Comparison of ENCODE assay signal across 13 cellular contexts in the genomic region with DNA sequence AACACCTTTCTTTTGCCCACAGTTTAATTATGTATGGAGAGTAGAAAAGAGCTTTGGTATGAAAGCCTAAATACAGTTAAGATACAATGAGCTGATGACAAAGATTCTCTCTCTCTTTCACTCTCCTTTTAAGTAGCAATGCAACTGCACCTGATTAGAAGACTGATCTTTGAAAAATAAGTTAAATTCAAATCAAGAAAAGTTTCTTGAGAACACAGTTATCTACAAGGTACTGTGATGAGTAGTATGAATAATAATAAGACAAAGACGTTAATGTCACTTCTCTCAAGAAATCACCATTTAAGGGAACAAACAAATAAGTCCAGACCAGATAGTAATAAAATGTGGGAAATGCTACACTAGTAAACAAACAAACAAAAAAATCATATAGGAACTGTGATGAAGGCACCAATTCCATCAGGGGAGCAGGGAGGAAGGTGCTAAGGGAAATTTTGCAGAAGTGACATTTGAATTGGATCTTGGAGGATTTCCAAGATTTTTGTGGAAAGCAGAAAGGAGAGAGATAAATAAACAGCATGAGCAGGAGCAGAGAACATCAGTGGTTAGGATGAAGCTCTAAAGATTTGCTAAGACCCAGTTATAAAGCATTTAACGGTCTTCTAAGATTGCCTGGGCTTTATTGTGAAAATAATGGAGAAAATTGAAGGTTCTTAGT.
DNase-seq lines count a peak whose midpoint lies in the region; ATAC-seq, FAIRE-seq and TF ChIP-seq lines count a peak whose summit lies in the region.
"Had no signal": no experiment of that assay in that cellular context is flagged by ENCODE, and none has a peak within 500 bp of the region (broad histone marks: within the 10 kb centered on the region; RNA-seq: fewer than 3 reads in every experiment).

No MANE protein-coding gene starts in this region.

- intact Hi-C loops in OCI-LY7 (cut with micrococcal nuclease; ENCODE audit: unreplicated experiment): no loop called here

- H3K9me2 ChIP-seq in GM23248 (ENCODE audit: insufficient read depth): no peaks in the 10 kb centered on the region
- H3K9me2 ChIP-seq in OCI-LY7 (ENCODE audit: insufficient read depth, low read length): no peaks in the 10 kb centered on the region

- peak overlapping the region; percentile 51 for H3K27ac ChIP-seq in ACC112 (ENCODE audit: low read depth, low read length)
- H3K27ac ChIP-seq in GM23248: peak overlapping the region; percentile 58
- H3K27ac ChIP-seq in keratinocyte (ENCODE audit: control insufficient read depth, insufficient read depth, low read length): peak overlapping the region; percentile 51
- no peak overlapping the region for H3K27ac ChIP-seq in OCI-LY7 (ENCODE audit: low read depth, low read length, poor library complexity, severe bottlenecking)
- H3K27ac ChIP-seq: lower lobe of right lung had no signal

- FAIRE-seq in keratinocyte (lab: Jason Lieb, UNC): peak; percentile 57
- FAIRE-seq: endometrium had no signal

- H3K4me1 ChIP-seq in ACC112 (ENCODE audit: control insufficient read depth, insufficient read depth, low read length, unreplicated experiment) (peaks cover 55% of the 10 kb centered on the region), GM23248 (ENCODE audit: insufficient read depth) (peaks cover 56% of the 10 kb centered on the region), adipocyte (ENCODE audit: control insufficient read depth, insufficient read depth, low read length) (peaks cover 50% of the 10 kb centered on the region), keratinocyte (ENCODE audit: control insufficient read depth, extremely low read depth, insufficient read depth, low read length) (peaks cover 41% of the 10 kb centered on the region), OCI-LY7 (ENCODE audit: insufficient read depth, low read length, poor library complexity, severe bottlenecking) (no peaks in the 10 kb centered on the region)
- H3K4me1 ChIP-seq: lower lobe of right lung had no signal

- H3K4me2 ChIP-seq in GM23248 (ENCODE audit: unreplicated experiment) (peak overlapping the region; percentile 6), keratinocyte (ENCODE audit: control insufficient read depth, extremely low read depth, insufficient read depth, low read depth, low read length) (peak overlapping the region; percentile 71), OCI-LY7 (ENCODE audit: low read length) (no peak overlapping the region)

- CTCF ChIA-PET in OCI-LY7 (lab: Charles Lee; ENCODE audit: unreplicated experiment): no interaction called here

- H3K9ac ChIP-seq in GM23248 (no peak overlapping the region), adipocyte (ENCODE audit: low read length) (peak overlapping the region; percentile 44), keratinocyte (ENCODE audit: control insufficient read depth, extremely low read depth, insufficient read depth, low read length) (no peak overlapping the region)

- H3K9me3 ChIP-seq in GM23248 (ENCODE audit: low read depth) (no peaks in the 10 kb centered on the region), adipocyte (ENCODE audit: control insufficient read depth, low read length) (no peaks in the 10 kb centered on the region), keratinocyte (ENCODE audit: control insufficient read depth, low read depth, low read length) (no peaks in the 10 kb centered on the region), OCI-LY7 (ENCODE audit: low read length) (no peaks in the 10 kb centered on the region)
- H3K9me3 ChIP-seq: lower lobe of right lung had no signal

- BruUV-seq in OCI-LY7 (replicated peaks; lab: Mats Ljungman, UMichigan): no TSS peak

- H3F3A ChIP-seq in GM23248 (ENCODE audit: insufficient read depth): peaks cover 56% of the 10 kb centered on the region

- POLR2A ChIA-PET in OCI-LY7 (lab: Charles Lee): interaction anchor here (0.6 kb wide), 1 partner anchor 9 kb away, joined by 6 read pairs; no protein-coding TSS in a partner anchor

- H3K36me3 ChIP-seq in ACC112 (ENCODE audit: insufficient read depth, low read length) (no peaks in the 10 kb centered on the region), GM23248 (ENCODE audit: low read depth) (no peaks in the 10 kb centered on the region), adipocyte (ENCODE audit: control insufficient read depth, insufficient read depth, low read length, severe bottlenecking) (no peaks in the 10 kb centered on the region), keratinocyte (ENCODE audit: control insufficient read depth in 2 of 2, extremely low read depth in 1 of 2, insufficient read depth in 2 of 2, low read length in 2 of 2) (no peaks in the 10 kb centered on the region), OCI-LY7 (ENCODE audit: insufficient read depth, low read length) (no peaks in the 10 kb centered on the region)
- H3K36me3 ChIP-seq: lower lobe of right lung had no signal

- ATAC-seq in HG03520 (IDR thresholded peaks at IDR 0.05; ENCODE audit: unreplicated experiment): no peak

- dilution Hi-C loops in keratinocyte (cut with MboI; ENCODE audit: extremely low pct_ligation_motif_present, low sequenced_read_pairs): no loop called here

- H3K4me3 ChIP-seq in ACC112 (ENCODE audit: low read depth, low read length): peak overlapping the region; percentile 40; the same call in 1 of the 2 replicates
- no peak overlapping the region for H3K4me3 ChIP-seq in GM23248
- H3K4me3 ChIP-seq in adipocyte (ENCODE audit: low read length): no peak overlapping the region
- H3K4me3 ChIP-seq in keratinocyte (ENCODE audit: control insufficient read depth in 2 of 3, extremely low read depth in 1 of 3, insufficient read depth in 2 of 3, low read depth in 1 of 3, low read length in 3 of 3): no peak overlapping the region
- no peak overlapping the region for H3K4me3 ChIP-seq in OCI-LY7 (ENCODE audit: low read depth, low read length, poor library complexity, severe bottlenecking)
- H3K4me3 ChIP-seq: lower lobe of right lung had no signal

- TF ChIP-seq CTCF in keratinocyte (optimal IDR thresholded peaks at IDR 0.05 in 1 of 3, IDR thresholded peaks at IDR 0.05 in 1 of 3, conservative IDR thresholded peaks at IDR 0.05 in 1 of 3; ENCODE audit: extremely low read depth in 1 of 3, insufficient read depth in 2 of 3, low read length in 3 of 3): no peak
- TF ChIP-seq CTCF in OCI-LY7 (conservative IDR thresholded peaks at IDR 0.05; ENCODE audit: low read length): no peak

- H3K27me3 ChIP-seq in ACC112 (ENCODE audit: insufficient read depth, low read length) (no peaks in the 10 kb centered on the region), GM23248 (replicated peaks; ENCODE audit: insufficient read depth) (no peaks in the 10 kb centered on the region), adipocyte (replicated peaks; ENCODE audit: control insufficient read depth, insufficient read depth, low read length) (no peaks in the 10 kb centered on the region), keratinocyte (ENCODE audit: control insufficient read depth, extremely low read depth, insufficient read depth, low read length) (no peaks in the 10 kb centered on the region)

- H2AFZ ChIP-seq in ACC112 (ENCODE audit: low read length, unreplicated experiment) (no peak overlapping the region), GM23248 (no peak overlapping the region), keratinocyte (ENCODE audit: control insufficient read depth, low read length) (no peak overlapping the region), OCI-LY7 (ENCODE audit: low read length) (no peak overlapping the region)

- H3K79me2 ChIP-seq in ACC112 (ENCODE audit: control insufficient read depth, insufficient read depth, low read length, unreplicated experiment): no peaks in the 10 kb centered on the region
- no peaks in the 10 kb centered on the region for H3K79me2 ChIP-seq in GM23248 (ENCODE audit: insufficient read depth)
- H3K79me2 ChIP-seq in keratinocyte (ENCODE audit: control insufficient read depth, insufficient read depth, low read length): no peaks in the 10 kb centered on the region
- H3K79me2 ChIP-seq in OCI-LY7 (ENCODE audit: insufficient read depth, low read depth, low read length): no peaks in the 10 kb centered on the region

- no peaks in the 10 kb centered on the region for H3K9me1 ChIP-seq in keratinocyte (ENCODE audit: control insufficient read depth, extremely low read depth, insufficient read depth, low read length)

- in situ Hi-C loops in GM23248 (cut with MboI): no loop called here

- no peaks in the 10 kb centered on the region for H4K20me1 ChIP-seq in GM23248 (ENCODE audit: insufficient read depth)
- no peaks in the 10 kb centered on the region for H4K20me1 ChIP-seq in keratinocyte (ENCODE audit: control insufficient read depth, extremely low read depth, insufficient read depth, low read length)
- no peaks in the 10 kb centered on the region for H4K20me1 ChIP-seq in OCI-LY7 (ENCODE audit: insufficient read depth, low read length)

- WGBS in GM23248 (ENCODE audit: low coverage in 1 of 2, low lambda C conversion rate in 2 of 2, missing lambda C conversion rate in 2 of 2), 2 experiments: 97 to 100% methylated on average over 2 of the region's 2 CpGs

- DNase-seq in GM23248 (no peak), adipocyte (ENCODE audit: low read depth) (no peak), keratinocyte (ENCODE audit: low read depth, low spot score) (no peak), mucosa of gallbladder (ENCODE audit: low spot score) (no peak), NCI-H1105 (lab: John Stamatoyannopoulos, UW) (no peak), OCI-LY7 (ENCODE audit: low spot score) (no peak)
- DNase-seq: COR-L47; lower lobe of right lung; NCI-H1092 treated with DMSO at 0.1 percent for 48 hours; stimulated activated CD4-positive, alpha-beta T cell treated with anti-CD3 and anti-CD28 coated beads, Interleukin-4, amount 100 ng/mL, for 24 hours had no signal
